In genomic region chr4:120056249-120056648, GRCh38 we compare ENCODE assay signal across 9 cellular contexts. TPM values are rescaled to one million over a fixed set of nuclear protein-coding genes. Genes with fewer than 3 reads are reported as not detected.
A peak's percentile ranks its signal among the peaks of the same experiment; 100 is the strongest.
DNase-seq lines count a peak whose midpoint lies in the region; ATAC-seq and TF ChIP-seq lines count a peak whose summit lies in the region.
"Had no signal": no experiment of that assay in that cellular context is flagged by ENCODE, and none has a peak within 500 bp of the region (broad histone marks: within the 10 kb centered on the region; RNA-seq: fewer than 3 reads in every experiment).

No MANE protein-coding gene starts in this region.

- no peak overlapping the region for H3K27ac ChIP-seq in heart left ventricle
- peak overlapping the region in 3 of 4 donors; percentile 17 to 42 (median 40) for H3K27ac ChIP-seq in transverse colon
- H3K27ac ChIP-seq: thyroid gland had no signal

- H3K27me3 ChIP-seq in heart left ventricle, result no peaks in the 10 kb centered on the region
- H3K27me3 ChIP-seq in transverse colon, result no peaks in the 10 kb centered on the region
- H3K27me3 ChIP-seq: thyroid gland had no signal

- TF ChIP-seq POLR2A in heart left ventricle (IDR thresholded peaks at IDR 0.05), result no peak
- no peak for TF ChIP-seq POLR2A in transverse colon (IDR thresholded peaks at IDR 0.05)

- intact Hi-C loops in heart left ventricle (cut with DNase I) (loop anchor here in 8 of 10 donors (5.0 to 10.0 kb wide), 4 partner anchors 739 to 1071 kb away; no protein-coding TSS in a partner anchor), Right ventricle myocardium superior (cut with DNase I) (loop anchor here (10.0 kb wide), 1 partner anchor 491 kb away; no protein-coding TSS in a partner anchor), transverse colon (cut with DNase I; ENCODE audit: low total_unique reads) (no loop called here)

- no peak for ATAC-seq in heart left ventricle
- ATAC-seq in Right ventricle myocardium superior (ENCODE audit: poor library complexity), result no peak
- ATAC-seq in GM21737 (IDR thresholded peaks at IDR 0.05; ENCODE audit: unreplicated experiment), result no peak

- TF ChIP-seq EP300 in transverse colon (IDR thresholded peaks at IDR 0.05; ENCODE audit: low read depth), result no peak

- H3K9me3 ChIP-seq in heart left ventricle (no peaks in the 10 kb centered on the region), transverse colon (no peaks in the 10 kb centered on the region)
- H3K9me3 ChIP-seq: thyroid gland had no signal

- DNase-seq in heart left ventricle (no peak), Right ventricle myocardium superior (no peak), NCI-H69 (lab: John Stamatoyannopoulos, UW) (peak; percentile 26), epithelial cell of esophagus (ENCODE audit: low read depth) (peak; percentile 20), transverse colon (no peak), NCI-H187 (lab: John Stamatoyannopoulos, UW) (no peak)
- no peak for DNase-seq in stimulated activated CD4-positive, alpha-beta T cell treated with anti-CD3 and anti-CD28 coated beads, Interleukin-4, amount 100 ng/mL, for 24 hours
- DNase-seq: thyroid gland had no signal

- no peak overlapping the region for H3K4me3 ChIP-seq in heart left ventricle
- H3K4me3 ChIP-seq in epithelial cell of esophagus (ENCODE audit: low read length), result no peak overlapping the region
- H3K4me3 ChIP-seq in transverse colon, result no peak overlapping the region
- H3K4me3 ChIP-seq: thyroid gland had no signal

- peaks cover 0 to 14% (median 0%) of the 10 kb centered on the region in 12 donors for H3K4me1 ChIP-seq in heart left ventricle
- peaks cover 3 to 17% (median 9%) of the 10 kb centered on the region in 4 donors for H3K4me1 ChIP-seq in transverse colon
- H3K4me1 ChIP-seq: thyroid gland had no signal

- H3K36me3 ChIP-seq in heart left ventricle, result peaks cover 0 to 9% (median 0%) of the 10 kb centered on the region in 9 donors
- no peaks in the 10 kb centered on the region for H3K36me3 ChIP-seq in transverse colon
- H3K36me3 ChIP-seq: thyroid gland had no signal

- TF ChIP-seq CTCF in heart left ventricle (IDR thresholded peaks at IDR 0.05) (peak in 11 of 12 donors; percentile 9 to 53 (median 31)), epithelial cell of esophagus (IDR thresholded peaks at IDR 0.05; ENCODE audit: insufficient read depth, low read depth, low read length, missing control alignments) (peak; percentile 8), transverse colon (IDR thresholded peaks at IDR 0.05) (peak in 4 of 5 experiments; percentile 15 to 40 (median 30))

- in situ Hi-C loops in transverse colon (cut with MboI; ENCODE audit: low pct_ligation_motif_present in 1 of 4, low pct_unique_long_range_greater_than_20kb in 1 of 4, low sequenced_read_pairs in 3 of 4), result loop anchor here in 3 of 4 donors (10.0 kb wide), 3 partner anchors 421 to 741 kb away; no protein-coding TSS in a partner anchor

RNA-seq across cellular contexts. Expression of gene MAD2L1, which starts 10.4 kb away (rescaled TPM):
- 1 to 10 TPM in 7 of 9 donors, under 1 TPM in 2; 0.44 to 6.0 (median 1.9) TPM for total RNA-seq in heart left ventricle
- polyA plus RNA-seq in heart left ventricle, result under 1 TPM; 0.50 to 0.86 TPM
- total RNA-seq in Right ventricle myocardium superior, result 1.7 TPM
- total RNA-seq in transverse colon, result 1 to 10 TPM in 2 of 4 donors, under 1 TPM in 2; 0.37 to 3.4 (median 1.4) TPM

Comparison
In these comparisons a context has a peak if more than half of its experiments do, and no peak if none do; other contexts are left out.
1. DNase-seq: peak in NCI-H69 (single experiment) and epithelial cell of esophagus (single experiment); none in heart left ventricle (0 of 5), Right ventricle myocardium superior (single experiment), transverse colon (single experiment), NCI-H187 (0 of 2) and stimulated activated CD4-positive, alpha-beta T cell treated with anti-CD3 and anti-CD28 coated beads, Interleukin-4, amount 100 ng/mL, for 24 hours (single experiment).
2. H3K27ac ChIP-seq: peak in transverse colon (3 of 4); none in heart left ventricle (0 of 12).
3. Peak in every context shown above with its lines, with median percentiles within 50 percentile points of each other: CTCF ChIP-seq.